ENCODE assay signal across 1 cellular context in genomic region chr18:74457043-74457742, GRCh38.
TF ChIP-seq lines count a peak whose summit lies in the region.

Gene DIPK1C (minus strand): TSS chr18:74457308. CDS start chr18:74457259, 49 bp downstream.

TF ChIP-seq in WTC11, 78 proteins besides CTCF, POLR2A, EP300 and RAD21 (continued from another document):
- TF ChIP-seq ARID4B (CRISPR knock-in tag; IDR thresholded peaks at IDR 0.05; ENCODE audit: borderline replicate concordance) = no peak
- TF ChIP-seq JAZF1 (CRISPR knock-in tag; IDR thresholded peaks at IDR 0.05) = no peak
- no peak for TF ChIP-seq TEAD1 (CRISPR knock-in tag; IDR thresholded peaks at IDR 0.05)
- TF ChIP-seq SOX15 (CRISPR knock-in tag; IDR thresholded peaks at IDR 0.05) = no peak
